Comparison of ENCODE assay signal across 31 cellular contexts in the genomic region with DNA sequence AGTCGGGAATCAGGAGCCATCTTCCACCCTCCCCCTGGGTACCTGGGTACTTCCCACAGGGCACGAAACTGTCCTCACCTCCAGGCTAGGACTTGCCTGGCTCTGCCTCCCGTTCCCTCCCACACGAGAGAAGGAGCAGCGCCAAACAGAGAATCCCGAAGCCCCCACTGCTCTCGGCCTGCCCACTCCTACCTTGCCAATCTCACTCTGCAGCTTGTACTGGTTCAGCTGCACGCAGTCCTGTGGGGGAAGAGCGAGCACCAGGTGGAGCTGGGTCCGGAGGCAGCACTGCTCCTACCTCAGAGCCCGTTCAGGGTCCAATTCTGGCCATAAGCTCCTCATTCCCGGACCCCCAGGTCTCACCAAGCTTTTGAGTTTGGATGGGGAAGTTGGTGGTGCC. TPM values are rescaled to one million over a fixed set of nuclear protein-coding genes. Genes with fewer than 3 reads are reported as not detected.
"Had no signal": no experiment of that assay in that cellular context is flagged by ENCODE, and none has a peak within 500 bp of the region (broad histone marks: within the 10 kb centered on the region; RNA-seq: fewer than 3 reads in every experiment).

No MANE protein-coding gene starts in this region.

- H3K9me3 ChIP-seq: esophagus squamous epithelium, gastroesophageal sphincter, heart left ventricle had no signal

- H3K27me3 ChIP-seq: brain microvascular endothelial cell, esophagus squamous epithelium, gastroesophageal sphincter, heart left ventricle had no signal

- H3K4me3 ChIP-seq: esophagus squamous epithelium, gastroesophageal sphincter, heart left ventricle had no signal

- H3K27me3 Mint-ChIP-seq: activated CD8-positive, alpha-beta T cell treated with anti-CD3 and anti-CD28 coated beads for 36 hours; activated naive CD8-positive, alpha-beta T cell; activated T-helper 17 cell treated with anti-CD3 and anti-CD28 coated beads, Interleukin-2, amount 50 U/mL, for 72 hours; effector memory CD8-positive, alpha-beta T cell had no signal

- DNase-seq: activated CD4-positive, alpha-beta T cell treated with anti-CD3 and anti-CD28 coated beads for 1 hour; activated CD4-positive, alpha-beta T cell treated with anti-CD3 and anti-CD28 coated beads for 48 hours; activated CD4-positive, alpha-beta T cell treated with anti-CD3 and anti-CD28 coated beads, Interleukin-2, amount 50 U/mL, for 1 hour; activated CD4-positive, alpha-beta T cell treated with anti-CD3 and anti-CD28 coated beads, Interleukin-2, amount 50 U/mL, for 48 hours; activated CD8-positive, alpha-beta memory T cell treated with anti-CD3 and anti-CD28 coated beads for 24 hours; activated CD8-positive, alpha-beta T cell treated with anti-CD3 and anti-CD28 coated beads for 36 hours; activated effector memory CD4-positive, alpha-beta T cell treated with Interleukin-2 at 50 U/mL for 16 hours; activated gamma-delta T cell treated with Interleukin-2 at 50 U/mL for 16 hours; activated naive CD4-positive, alpha-beta T cell treated with anti-CD3 and anti-CD28 coated beads, Interleukin-2, amount 50 U/mL, for 16 hours; activated naive CD4-positive, alpha-beta T cell treated with Interleukin-2 at 50 U/mL for 16 hours; activated T-cell treated with anti-CD3 and anti-CD28 coated beads, Interleukin-2, amount 50 U/mL, for 4 hours; amniotic stem cell; brain microvascular endothelial cell; cortex of kidney; dermis blood vessel endothelial cell; effector CD4-positive, alpha-beta T cell; effector memory CD8-positive, alpha-beta T cell; esophagus squamous epithelium; foreskin melanocyte; heart left ventricle; T-helper 2 cell had no signal

- ATAC-seq: activated CD8-positive, alpha-beta T cell treated with anti-CD3 and anti-CD28 coated beads for 36 hours; activated T-cell treated with anti-CD3 and anti-CD28 coated beads, Interleukin-2, amount 50 U/mL, for 4 hours; activated T-helper 17 cell treated with anti-CD3 and anti-CD28 coated beads, Interleukin-2, amount 50 U/mL, for 72 hours; effector memory CD8-positive, alpha-beta T cell; gastroesophageal sphincter; heart left ventricle; WTC11 had no signal

- H3K27ac Mint-ChIP-seq: activated CD8-positive, alpha-beta T cell treated with anti-CD3 and anti-CD28 coated beads for 36 hours; activated naive CD8-positive, alpha-beta T cell; WTC11 had no signal

- H3K4me3 Mint-ChIP-seq: activated CD8-positive, alpha-beta T cell treated with anti-CD3 and anti-CD28 coated beads for 36 hours; activated naive CD8-positive, alpha-beta T cell; activated T-cell treated with anti-CD3 and anti-CD28 coated beads, Interleukin-2, amount 50 U/mL, for 4 hours; activated T-helper 17 cell treated with anti-CD3 and anti-CD28 coated beads, Interleukin-2, amount 50 U/mL, for 72 hours; effector memory CD8-positive, alpha-beta T cell; WTC11 had no signal

- H3K27ac ChIP-seq: brain microvascular endothelial cell, epithelial cell of prostate, esophagus squamous epithelium, gastroesophageal sphincter, heart left ventricle had no signal

- H3K9me3 Mint-ChIP-seq: activated CD8-positive, alpha-beta T cell treated with anti-CD3 and anti-CD28 coated beads for 36 hours; activated T-cell treated with anti-CD3 and anti-CD28 coated beads, Interleukin-2, amount 50 U/mL, for 4 hours; activated T-helper 17 cell treated with anti-CD3 and anti-CD28 coated beads, Interleukin-2, amount 50 U/mL, for 72 hours; effector memory CD8-positive, alpha-beta T cell; WTC11 had no signal

RNA-seq across cellular contexts. Expression of a gene that starts 32.1 kb away (rescaled TPM):
- total RNA-seq: astrocyte, bronchial epithelial cell, chondrocyte, dermis blood vessel endothelial cell, endothelial cell of umbilical vein, glomerular endothelial cell had no signal
